ENCODE assay signal across 9 cellular contexts in genomic region chr15:91867581-91868026, GRCh38. TPM values are rescaled to one million over a fixed set of nuclear protein-coding genes. Genes with fewer than 3 reads are reported as not detected.
DNase-seq lines count a peak whose midpoint lies in the region; ATAC-seq, FAIRE-seq and TF ChIP-seq lines count a peak whose summit lies in the region.
"Had no signal": no experiment of that assay in that cellular context is flagged by ENCODE, and none has a peak within 500 bp of the region (broad histone marks: within the 10 kb centered on the region; RNA-seq: fewer than 3 reads in every experiment).

No MANE protein-coding gene starts in this region.

- no peak overlapping the region for H3K14ac ChIP-seq in H1 (ENCODE audit: insufficient read length)

- no peak for TF ChIP-seq POLR2A in H1 (IDR thresholded peaks at IDR 0.05; ENCODE audit: control extremely low read depth in 1 of 2, low read depth in 2 of 2, low read length in 2 of 2)

- no peak overlapping the region for H3K4me3 ChIP-seq in H1 (ENCODE audit: extremely low read depth in 1 of 4, insufficient read depth in 2 of 4, low read depth in 3 of 4, low read length in 4 of 4)
- H3K4me3 ChIP-seq in mucosa of rectum (ENCODE audit: low read length in 2 of 2): no peak overlapping the region

- H3K23ac ChIP-seq in H1 (ENCODE audit: insufficient read length): no peak overlapping the region

- no peak for ATAC-seq in GM21576 (IDR thresholded peaks at IDR 0.05; ENCODE audit: unreplicated experiment)

- no peak overlapping the region for H2BK5ac ChIP-seq in H1 (ENCODE audit: low read depth, low read length)

- H3K27ac ChIP-seq in H1 (ENCODE audit: low read depth, low read length) (no peak overlapping the region), mucosa of rectum (ENCODE audit: low read depth in 2 of 2, low read length in 2 of 2) (peak overlapping the region; percentile 28 to 45)

- no peak overlapping the region for H2AK5ac ChIP-seq in H1 (ENCODE audit: low read depth, low read length)

- no peak overlapping the region for H2BK15ac ChIP-seq in H1 (ENCODE audit: low read length)

- peaks cover 0 to 5% of the 10 kb centered on the region in 2 experiments for H4K20me1 ChIP-seq in H1 (replicated peaks in 1 of 2; ENCODE audit: control insufficient read depth in 1 of 2, insufficient read depth in 2 of 2, low read length in 2 of 2)

- no peak overlapping the region for H2AFZ ChIP-seq in H1 (ENCODE audit: low read length)

- no peak overlapping the region for H3K18ac ChIP-seq in H1 (ENCODE audit: extremely low read depth, low read length)

- TF ChIP-seq EP300 in H1 (IDR thresholded peaks at IDR 0.05; ENCODE audit: borderline replicate concordance in 1 of 2, low read depth in 2 of 2, low read length in 2 of 2): no peak

- TF ChIP-seq CTCF in H1 (IDR thresholded peaks at IDR 0.05; ENCODE audit: control extremely low read depth in 1 of 3, insufficient read depth in 1 of 3, low read depth in 1 of 3, low read length in 3 of 3): no peak

- H3K27me3 ChIP-seq in H1 (replicated peaks in 1 of 4; ENCODE audit: control insufficient read depth in 3 of 4, extremely low read depth in 1 of 4, insufficient read depth in 3 of 4, low read length in 3 of 4) (no peaks in the 10 kb centered on the region), mucosa of rectum (ENCODE audit: control insufficient read depth in 2 of 2, insufficient read depth in 2 of 2, low read length in 2 of 2) (no peaks in the 10 kb centered on the region)

- no peaks in the 10 kb centered on the region for H3K9me3 ChIP-seq in H1 (ENCODE audit: insufficient read depth in 2 of 2, low read depth in 1 of 2, low read length in 1 of 2)
- no peaks in the 10 kb centered on the region for H3K9me3 ChIP-seq in mucosa of rectum (ENCODE audit: control insufficient read depth in 2 of 2, low read length in 2 of 2)

- 88% methylated on average over 8 of the region's 8 CpGs; no CpG with 5 or more reads in 1 of the 2 experiments for WGBS in H1 (ENCODE audit: extremely low coverage in 1 of 2, insufficient coverage in 1 of 2, insufficient read length in 1 of 2, insufficient replicate concordance in 2 of 2, low coverage in 1 of 2, low lambda C conversion rate in 2 of 2, missing lambda C conversion rate in 1 of 2), 2 experiments

- H3K79me2 ChIP-seq in H1 (ENCODE audit: control insufficient read depth in 1 of 2, insufficient read depth in 2 of 2, low read length in 2 of 2): peaks cover 0 to 17% of the 10 kb centered on the region in 2 experiments; a peak in 2 of 4 replicates

- CTCF ChIA-PET in H1 (lab: Charles Lee; ENCODE audit: partially characterized antibody): interaction anchor here (0.6 to 10.1 kb wide), 10 partner anchors 9 to 578 kb away, joined by 3 to 108 read pairs (median 5); partner anchors contain the start of gene SLCO3A1

- no peaks in the 10 kb centered on the region for H3K23me2 ChIP-seq in H1 (ENCODE audit: low read depth, low read length)

- no peaks in the 10 kb centered on the region for H3K36me3 ChIP-seq in H1 (ENCODE audit: control insufficient read depth in 2 of 4, insufficient read depth in 4 of 4, low read length in 3 of 4)
- no peaks in the 10 kb centered on the region for H3K36me3 ChIP-seq in mucosa of rectum (ENCODE audit: control insufficient read depth in 2 of 2, insufficient read depth in 2 of 2, low read length in 2 of 2)

- no peak overlapping the region for H4K8ac ChIP-seq in H1 (ENCODE audit: extremely low read depth, insufficient read depth, low read length)

- FAIRE-seq in H1 (lab: Jason Lieb, UNC): no peak
- no peak for FAIRE-seq in frontal cortex (lab: Jason Lieb, UNC)

- no peak overlapping the region; a peak in 1 of 4 replicates for H3K4me2 ChIP-seq in H1 (ENCODE audit: insufficient read depth in 1 of 2, low read depth in 2 of 2, low read length in 2 of 2)

- no peak overlapping the region for H4K5ac ChIP-seq in H1 (ENCODE audit: insufficient read length, low read depth, low read length)

- no peak overlapping the region for H2BK20ac ChIP-seq in H1 (ENCODE audit: low read length)

- no peak for TF ChIP-seq RAD21 in H1 (IDR thresholded peaks at IDR 0.05 in 1 of 2, conservative IDR thresholded peaks at IDR 0.05 in 1 of 2; ENCODE audit: low read depth in 2 of 2, low read length in 2 of 2)

- no peak overlapping the region for H3K4ac ChIP-seq in H1 (replicated peaks; ENCODE audit: insufficient read length, low read depth, low read length)

- peaks cover 0 to 13% (median 9%) of the 10 kb centered on the region in 4 experiments; a peak in 6 of 7 replicates for H3K4me1 ChIP-seq in H1 (replicated peaks in 1 of 4; ENCODE audit: control insufficient read depth in 3 of 4, insufficient read depth in 4 of 4, low read length in 3 of 4)
- peaks cover 13 to 19% of the 10 kb centered on the region in 2 donors for H3K4me1 ChIP-seq in mucosa of rectum (ENCODE audit: control insufficient read depth in 2 of 2, insufficient read depth in 2 of 2, low read length in 2 of 2)

- H2BK12ac ChIP-seq in H1 (ENCODE audit: low read depth, low read length): no peak overlapping the region

- H3K79me1 ChIP-seq in H1 (ENCODE audit: low read depth, low read length): peaks cover 4% of the 10 kb centered on the region; the same call in 1 of the 2 replicates

- H2BK120ac ChIP-seq in H1 (replicated peaks; ENCODE audit: low read depth, low read length): no peak overlapping the region

- POLR2A ChIA-PET in H1 (lab: Charles Lee; ENCODE audit: partially characterized antibody): interaction anchor here (0.6 to 1.6 kb wide), 3 partner anchors 9 to 16 kb away, joined by 3 read pairs; no protein-coding TSS in a partner anchor

- DNase-seq in A172 (ENCODE audit: low spot score) (peak; percentile 93), HS-5 (ENCODE audit: low read depth) (peak; percentile 76), H1 (ENCODE audit: low read depth in 1 of 2, low spot score in 2 of 2) (no peak), NCI-H82 (lab: John Stamatoyannopoulos, UW) (no peak), frontal cortex (ENCODE audit: low spot score in 2 of 2) (no peak)
- no peak for DNase-seq in stimulated activated CD4-positive, alpha-beta T cell treated with anti-CD3 and anti-CD28 coated beads, Interleukin-1b, Interleukin-23, amount 100 ng/mL, for 48 hours

- H4K91ac ChIP-seq in H1 (replicated peaks; ENCODE audit: insufficient read length, low read length): no peak overlapping the region

- no peak overlapping the region for H3K56ac ChIP-seq in H1 (replicated peaks; ENCODE audit: insufficient read length, low read depth, low read length)

- H3K9ac ChIP-seq in H1 (replicated peaks in 1 of 4; ENCODE audit: extremely low read depth in 1 of 4, low read depth in 3 of 4, low read length in 3 of 4): no peak overlapping the region
- peak overlapping the region in 1 of 2 donors; percentile 45 for H3K9ac ChIP-seq in mucosa of rectum (ENCODE audit: low read depth in 1 of 2, low read length in 2 of 2)

TF ChIP-seq in H1, 55 proteins besides CTCF, POLR2A, EP300 and RAD21:
- TF ChIP-seq CHD2 (IDR thresholded peaks at IDR 0.05; ENCODE audit: low read length): no peak
- TF ChIP-seq CHD1 (IDR thresholded peaks at IDR 0.05; ENCODE audit: low read depth, low read length): no peak
- TF ChIP-seq TBP (IDR thresholded peaks at IDR 0.05; ENCODE audit: low read depth, low read length): 0 out of 2 replicates have a peak, but pooled peaks have one; percentile 22

RNA-seq across cellular contexts. Expression of gene SLCO3A1, which starts 14.1 kb away (rescaled TPM):
- 2.8 and 4.0 TPM in 2 replicates for total RNA-seq in A172 (2014; rRNA removed; shearing (Covaris generic))
- total RNA-seq in H1 (2021; fragmentation: NEBNext Ultra II Directional; extraction: Animal tissue kit (Norgen Biotek cat#: 25700)): 15.1 and 15.3 TPM in 2 replicates
- 20.4 and 23.4 TPM in 2 replicates for polyA plus RNA-seq in H1 (2011; rRNA removed)
- polyA plus RNA-seq in H1 (2011; cell fraction: cytosol; rRNA removed): 12.0 TPM
- 24.1 TPM for polyA plus RNA-seq in H1 (2011; cell fraction: nucleus; rRNA removed)
- 12.7 to 14.0 TPM (median 13.7 TPM) in 4 replicates for polyA plus RNA-seq in H1 (2012, experiment 1 of 2)
- 10.1 TPM for polyA plus RNA-seq in H1 (2012, experiment 2 of 2)
- polyA plus RNA-seq in H1 (2013, experiment 1 of 2): 12.0 TPM
- polyA plus RNA-seq in H1 (2013, experiment 2 of 2): 14.2 TPM
- polyA minus RNA-seq in H1 (2011; rRNA and poly(A)+ RNA removed): 36.9 and 53.2 TPM in 2 replicates
- 16.9 TPM for polyA minus RNA-seq in H1 (2011; cell fraction: cytosol; rRNA and poly(A)+ RNA removed)
- 23.3 TPM for polyA minus RNA-seq in H1 (2011; cell fraction: nucleus; rRNA and poly(A)+ RNA removed)
- 9.8 TPM for total RNA-seq in frontal cortex
- total RNA-seq: G401 had no signal

Comparison
In these comparisons a context has a peak if more than half of its experiments do, and no peak if none do; other contexts are left out.
1. DNase-seq: peak in A172 (single experiment) and HS-5 (single experiment); none in H1 (0 of 2), NCI-H82 (single experiment), stimulated activated CD4-positive, alpha-beta T cell treated with anti-CD3 and anti-CD28 coated beads, Interleukin-1b, Interleukin-23, amount 100 ng/mL, for 48 hours (single experiment) and frontal cortex (0 of 2).